Comparison of ENCODE assay signal across 11 cellular contexts in the genomic region with DNA sequence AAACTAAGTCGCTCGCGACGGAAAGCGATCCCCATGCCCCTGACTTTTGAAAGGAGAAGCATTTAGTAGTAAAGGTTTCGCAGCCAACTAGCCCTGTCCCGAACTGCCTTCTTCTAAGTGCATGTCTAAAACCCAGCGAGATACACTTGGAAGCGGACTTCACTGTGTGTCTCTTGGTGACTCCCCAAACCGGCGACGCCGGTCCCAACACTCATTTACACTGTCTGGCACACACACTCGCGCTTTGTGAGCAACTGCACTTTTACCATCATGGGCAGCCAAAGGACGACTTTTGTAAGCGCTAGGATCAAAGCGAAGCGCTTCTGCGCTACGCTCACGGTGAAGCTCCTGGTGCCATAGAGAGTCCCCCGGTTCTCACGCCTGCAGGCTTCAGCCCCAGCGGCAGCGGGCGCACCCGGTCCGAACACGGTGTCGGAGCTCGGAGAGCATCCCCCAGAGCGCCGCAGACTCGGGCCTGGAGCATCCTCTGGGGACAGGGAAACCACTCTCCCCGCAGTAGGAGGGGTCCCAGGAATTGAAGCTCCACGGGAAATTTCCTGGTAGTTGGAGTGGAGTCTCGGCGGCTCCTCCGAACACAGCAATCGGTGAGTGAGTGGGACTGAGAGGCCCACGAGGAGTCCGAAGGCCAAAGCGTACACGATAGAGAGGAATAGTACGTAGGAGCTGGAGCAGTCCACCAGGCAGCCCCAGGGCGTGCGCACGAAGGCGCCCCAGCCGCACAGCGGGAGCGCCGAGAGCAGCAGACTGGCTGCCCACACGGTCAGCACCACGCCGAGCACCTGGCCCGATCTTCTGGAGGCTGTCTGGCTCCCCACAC. TPM values are rescaled to one million over a fixed set of nuclear protein-coding genes. Genes with fewer than 3 reads are reported as not detected.
DNase-seq lines count a peak whose midpoint lies in the region; ATAC-seq and TF ChIP-seq lines count a peak whose summit lies in the region.
"Had no signal": no experiment of that assay in that cellular context is flagged by ENCODE, and none has a peak within 500 bp of the region (broad histone marks: within the 10 kb centered on the region; RNA-seq: fewer than 3 reads in every experiment).

No MANE protein-coding gene starts in this region.

- no peaks in the 10 kb centered on the region; the same call in 1 of the 2 replicates for H3K4me1 ChIP-seq in H9 (ENCODE audit: insufficient read depth, low read length)
- H3K4me1 ChIP-seq in hepatocyte (ENCODE audit: insufficient read depth) = peaks cover 24% of the 10 kb centered on the region

- no peak overlapping the region for H2BK5ac ChIP-seq in H9 (ENCODE audit: insufficient read length, low read length)

- no peak overlapping the region for H3K4ac ChIP-seq in H9 (ENCODE audit: low read depth, low read length)

- no peak overlapping the region for H3K9ac ChIP-seq in H9 (ENCODE audit: extremely low read depth, insufficient read length, low read length)

- H3K27ac ChIP-seq in H9 (ENCODE audit: insufficient read length, low read depth, low read length) (no peak overlapping the region), hepatocyte (no peak overlapping the region)
- H3K27ac ChIP-seq: HL-60 had no signal

- H2BK20ac ChIP-seq in H9 (ENCODE audit: low read depth, low read length, poor library complexity, severe bottlenecking) = no peak overlapping the region

- H3K27ac Mint-ChIP-seq in H9 = peak overlapping the region in 1 of 3 experiments; percentile 91; a peak in 2 of 7 replicates
- no peak overlapping the region for H3K27ac Mint-ChIP-seq in activated naive CD4-positive, alpha-beta T cell treated with anti-CD3 and anti-CD28 coated beads, Interleukin-2, amount 10 ng/mL, durations not matched to agents 7 days and 5 days

- H2BK15ac ChIP-seq in H9 (ENCODE audit: low read depth, low read length) = no peak overlapping the region

- H3K9me2 ChIP-seq in hepatocyte (replicated peaks; ENCODE audit: insufficient read depth) = no peaks in the 10 kb centered on the region

- H3K4me3 ChIP-seq in hepatocyte = peak overlapping the region; percentile 43

- H3K27me3 ChIP-seq in H9 (ENCODE audit: insufficient read depth, low read length) (peaks cover 19% of the 10 kb centered on the region), hepatocyte (peaks cover 68% of the 10 kb centered on the region)

- no peak overlapping the region for H3K18ac ChIP-seq in H9 (ENCODE audit: insufficient read length, low read depth, low read length)

- H2BK12ac ChIP-seq in H9 (ENCODE audit: insufficient read length, low read depth, low read length) = no peak overlapping the region

- no peak overlapping the region for H3K23ac ChIP-seq in H9 (ENCODE audit: insufficient read length, low read depth, low read length)

- H4K8ac ChIP-seq in H9 (replicated peaks; ENCODE audit: insufficient read length, low read depth, low read length) = no peak overlapping the region

- no peak overlapping the region for H4K5ac ChIP-seq in H9 (ENCODE audit: insufficient read length, low read depth, low read length)

- H2AFZ ChIP-seq in H9 (ENCODE audit: low read length) (peak overlapping the region; percentile 45), hepatocyte (peak overlapping the region; percentile 46)

- H3K9me3 ChIP-seq in H9 (ENCODE audit: control insufficient read depth, low read depth, low read length) (no peaks in the 10 kb centered on the region), hepatocyte (ENCODE audit: low read depth) (no peaks in the 10 kb centered on the region)

- peak overlapping the region; percentile 97 for H3K4me2 ChIP-seq in H9 (ENCODE audit: insufficient read depth, insufficient read length, low read length)
- peak overlapping the region; percentile 89 for H3K4me2 ChIP-seq in hepatocyte

- H4K91ac ChIP-seq in H9 (ENCODE audit: insufficient read length, low read depth, low read length) = no peak overlapping the region

- no CpG with 5 or more reads among the region's 58 CpGs for WGBS in H9 (ENCODE audit: extremely low coverage, insufficient read length, low lambda C conversion rate)
- WGBS in hepatocyte (ENCODE audit: low lambda C conversion rate, missing lambda C conversion rate) = 4% methylated on average over 58 of the region's 58 CpGs

- no peaks in the 10 kb centered on the region for H3K36me3 ChIP-seq in hepatocyte (replicated peaks; ENCODE audit: insufficient read depth, low read depth)

- no peaks in the 10 kb centered on the region for H3K79me2 ChIP-seq in H9 (ENCODE audit: insufficient read depth, low read length)
- no peaks in the 10 kb centered on the region for H3K79me2 ChIP-seq in hepatocyte

- no peak overlapping the region for H3T11ph ChIP-seq in H9 (ENCODE audit: low read length)

- H2BK120ac ChIP-seq in H9 (ENCODE audit: low read depth, low read length, poor library complexity, severe bottlenecking) = no peak overlapping the region

- ATAC-seq in HG03354 (IDR thresholded peaks at IDR 0.05; ENCODE audit: poor library complexity, severe bottlenecking, unreplicated experiment) (no peak), GM21576 (IDR thresholded peaks at IDR 0.05; ENCODE audit: unreplicated experiment) (no peak)
- ATAC-seq: left cardiac atrium had no signal

- H4K20me1 ChIP-seq in H9 (ENCODE audit: control insufficient read depth, insufficient read depth, insufficient read length) = no peaks in the 10 kb centered on the region
- no peaks in the 10 kb centered on the region for H4K20me1 ChIP-seq in hepatocyte (ENCODE audit: insufficient read depth, poor library complexity, severe bottlenecking)

- no peaks in the 10 kb centered on the region for H3K36me3 Mint-ChIP-seq in H9 (ENCODE audit: insufficient read depth in 1 of 3, low read depth in 3 of 3)
- no peaks in the 10 kb centered on the region for H3K36me3 Mint-ChIP-seq in activated naive CD4-positive, alpha-beta T cell treated with anti-CD3 and anti-CD28 coated beads, Interleukin-2, amount 10 ng/mL, durations not matched to agents 7 days and 5 days

- DNase-seq in H9 = peak; percentile 44
- peak; percentile 5 for DNase-seq in SK-N-DZ (ENCODE audit: low spot score)
- DNase-seq in hepatocyte (ENCODE audit: low spot score) = peak; percentile 39
- peak; percentile 87 for DNase-seq in retina
- DNase-seq in EL = no peak
- DNase-seq in activated naive CD4-positive, alpha-beta T cell treated with anti-CD3 and anti-CD28 coated beads, Interleukin-2, amount 10 ng/mL, durations not matched to agents 7 days and 5 days = no peak
- DNase-seq: left cardiac atrium had no signal

- no peak overlapping the region; the same call in 1 of the 2 replicates for H3K14ac ChIP-seq in H9 (ENCODE audit: insufficient read depth, low read length)

- H3K23me2 ChIP-seq in H9 (ENCODE audit: insufficient read length, low read depth, low read length, poor library complexity, severe bottlenecking) = peaks cover 19% of the 10 kb centered on the region

- TF ChIP-seq CTCF in H9 (conservative IDR thresholded peaks at IDR 0.05) (peak; percentile 32; the same call in 2 of the 3 replicates), hepatocyte (IDR thresholded peaks at IDR 0.05; ENCODE audit: poor library complexity) (no peak)

- peaks cover 64% of the 10 kb centered on the region for H3K27me3 Mint-ChIP-seq in H9 (ENCODE audit: low read depth)
- peaks cover 31% of the 10 kb centered on the region for H3K27me3 Mint-ChIP-seq in activated naive CD4-positive, alpha-beta T cell treated with anti-CD3 and anti-CD28 coated beads, Interleukin-2, amount 10 ng/mL, durations not matched to agents 7 days and 5 days

- H3K79me1 ChIP-seq in H9 (ENCODE audit: insufficient read depth, low read depth, low read length, poor library complexity, severe bottlenecking) = no peaks in the 10 kb centered on the region

- H2AK5ac ChIP-seq in H9 (ENCODE audit: insufficient read length, low read length) = no peak overlapping the region

- no peak overlapping the region for H3K56ac ChIP-seq in H9 (ENCODE audit: insufficient read length, low read depth, low read length)

- peak overlapping the region; percentile 62 to 83 for H3K4me3 Mint-ChIP-seq in H9
- H3K4me3 Mint-ChIP-seq in activated naive CD4-positive, alpha-beta T cell treated with anti-CD3 and anti-CD28 coated beads, Interleukin-2, amount 10 ng/mL, durations not matched to agents 7 days and 5 days = no peak overlapping the region

- H3K4me1 Mint-ChIP-seq in H9 = peaks cover 32 to 34% of the 10 kb centered on the region in 2 experiments
- no peaks in the 10 kb centered on the region for H3K4me1 Mint-ChIP-seq in activated naive CD4-positive, alpha-beta T cell treated with anti-CD3 and anti-CD28 coated beads, Interleukin-2, amount 10 ng/mL, durations not matched to agents 7 days and 5 days

- CTCF ChIA-PET in activated naive CD4-positive, alpha-beta T cell treated with anti-CD3 and anti-CD28 coated beads, Interleukin-2, amount 10 ng/mL, durations not matched to agents 7 days and 5 days (lab: Charles Lee) = no interaction called here

- no peaks in the 10 kb centered on the region for H3K9me3 Mint-ChIP-seq in H9
- H3K9me3 Mint-ChIP-seq in activated naive CD4-positive, alpha-beta T cell treated with anti-CD3 and anti-CD28 coated beads, Interleukin-2, amount 10 ng/mL, durations not matched to agents 7 days and 5 days = no peaks in the 10 kb centered on the region

RNA-seq across cellular contexts. Expression of a gene that starts 1.4 kb away (rescaled TPM):
- total RNA-seq in H9 (2021) (not detected in 2 replicates), hepatocyte (0.44 TPM in 1 of 2 replicates, not detected in the other)
- not detected in 2 replicates for polyA plus RNA-seq in SK-N-DZ (2014; cell fraction: cytosol; rRNA removed)
- polyA plus RNA-seq in SK-N-DZ (2014; cell fraction: nucleus; rRNA removed) = not detected in 2 replicates
- 0.21 TPM in 1 of 2 replicates, not detected in the other for polyA plus RNA-seq in hepatocyte
- total RNA-seq: cardiac septum, left cardiac atrium had no signal

Comparison
In these comparisons a context has a peak if more than half of its experiments do, and no peak if none do; other contexts are left out.
1. DNase-seq: peak in H9 (single experiment), SK-N-DZ (single experiment), hepatocyte (single experiment) and retina (single experiment); none in EL (single experiment) and activated naive CD4-positive, alpha-beta T cell treated with anti-CD3 and anti-CD28 coated beads, Interleukin-2, amount 10 ng/mL, durations not matched to agents 7 days and 5 days (single experiment).